Comparison of ENCODE assay signal across 41 cellular contexts in genomic region chr20:2381303-2381702, GRCh38. TPM values are rescaled to one million over a fixed set of nuclear protein-coding genes. Genes with fewer than 3 reads are reported as not detected.
"Had no signal": no experiment of that assay in that cellular context is flagged by ENCODE, and none has a peak within 500 bp of the region (broad histone marks: within the 10 kb centered on the region; RNA-seq: fewer than 3 reads in every experiment).

No MANE protein-coding gene starts in this region.

- H3K4me3 ChIP-seq: adrenal gland, body of pancreas, breast epithelium, cardiac muscle cell had no signal

- H3K4me1 ChIP-seq: adrenal gland, body of pancreas, breast epithelium had no signal

- ATAC-seq: activated CD4-positive, alpha-beta T cell treated with anti-CD3 and anti-CD28 coated beads for 36 hours; activated CD4-positive, CD25-positive, alpha-beta regulatory T cell treated with anti-CD3 and anti-CD28 coated beads, Interleukin-2, amount 50 U/mL, for 24 hours; activated CD8-positive, alpha-beta memory T cell treated with anti-CD3 and anti-CD28 coated beads, Interleukin-2, amount 10 ng/mL, durations not matched to agents 7 days and 5 days; activated CD8-positive, alpha-beta T cell treated with anti-CD3 and anti-CD28 coated beads, Interleukin-2, amount 10 ng/mL, durations not matched to agents 7 days and 5 days; activated naive CD4-positive, alpha-beta T cell treated with anti-CD3 and anti-CD28 coated beads, Interleukin-2, amount 50 U/mL, for 72 hours; body of pancreas had no signal

- H3K36me3 ChIP-seq: adrenal gland, brain microvascular endothelial cell, breast epithelium, cardiac muscle cell had no signal

- H3K27ac ChIP-seq: adrenal gland, body of pancreas, brain microvascular endothelial cell, breast epithelium, cardiac muscle cell, VCaP had no signal

- H3K4me3 Mint-ChIP-seq: activated CD4-positive, alpha-beta memory T cell treated with anti-CD3 and anti-CD28 coated beads, Interleukin-2, amount 10 ng/mL, durations not matched to agents 7 days and 5 days; activated CD4-positive, alpha-beta T cell treated with anti-CD3 and anti-CD28 coated beads for 36 hours; activated CD4-positive, alpha-beta T cell treated with anti-CD3 and anti-CD28 coated beads, Interleukin-2, amount 10 ng/mL, durations not matched to agents 7 days and 5 days; activated CD8-positive, alpha-beta memory T cell treated with anti-CD3 and anti-CD28 coated beads, Interleukin-2, amount 10 ng/mL, durations not matched to agents 7 days and 5 days; activated CD8-positive, alpha-beta T cell treated with anti-CD3 and anti-CD28 coated beads, Interleukin-2, amount 10 ng/mL, durations not matched to agents 7 days and 5 days; activated naive CD4-positive, alpha-beta T cell treated with anti-CD3 and anti-CD28 coated beads for 36 hours; activated naive CD8-positive, alpha-beta T cell treated with anti-CD3 and anti-CD28 coated beads for 36 hours; activated T-cell treated with anti-CD3 and anti-CD28 coated beads, Interleukin-2, amount 50 U/mL, for 24 hours; central memory CD8-positive, alpha-beta T cell; T-helper 1 cell treated with Interleukin-12 subunit alpha and Interleukin-12 subunit beta and Interleukin-4 antibody, amounts not matched to agents 30 μg/mL and 1 μg/mL, for 36 hours; T-helper 2 cell treated with Interferon-gamma antibody and Interleukin-4, amounts not matched to agents 5 μg/mL and 100 μg/mL, for 36 hours had no signal

- H3K9me3 ChIP-seq: adrenal gland, body of pancreas, breast epithelium had no signal

- H3K27me3 ChIP-seq: body of pancreas, brain microvascular endothelial cell, breast epithelium, cardiac muscle cell had no signal

- H3K9me3 Mint-ChIP-seq: activated CD4-positive, alpha-beta memory T cell treated with anti-CD3 and anti-CD28 coated beads, Interleukin-2, amount 10 ng/mL, durations not matched to agents 7 days and 5 days; activated CD4-positive, alpha-beta T cell treated with anti-CD3 and anti-CD28 coated beads, Interleukin-2, amount 10 ng/mL, durations not matched to agents 7 days and 5 days; activated naive CD4-positive, alpha-beta T cell treated with anti-CD3 and anti-CD28 coated beads for 36 hours; activated naive CD4-positive, alpha-beta T cell treated with anti-CD3 and anti-CD28 coated beads, Interleukin-2, amount 50 U/mL, for 72 hours; activated T-cell treated with anti-CD3 and anti-CD28 coated beads, Interleukin-2, amount 50 U/mL, for 24 hours; activated T-helper 2 cell treated with anti-CD3 and anti-CD28 coated beads, Interferon-gamma antibody, Interleukin-2, Interleukin-4, amounts not matched to agents 10 μg/mL and 5 μg/mL and 100 μg/mL, durations not matched to agents 14 hours and 24 hours and 36 hours; central memory CD8-positive, alpha-beta T cell; T-helper 1 cell treated with Interleukin-12 subunit alpha and Interleukin-12 subunit beta and Interleukin-4 antibody, amounts not matched to agents 30 μg/mL and 1 μg/mL, for 36 hours; T-helper 2 cell treated with Interferon-gamma antibody and Interleukin-4, amounts not matched to agents 5 μg/mL and 100 μg/mL, for 36 hours had no signal

- H3K27me3 Mint-ChIP-seq: central memory CD8-positive, alpha-beta T cell had no signal

- H3K36me3 Mint-ChIP-seq: activated CD8-positive, alpha-beta memory T cell treated with anti-CD3 and anti-CD28 coated beads, Interleukin-2, amount 10 ng/mL, durations not matched to agents 7 days and 5 days; activated naive CD4-positive, alpha-beta T cell treated with anti-CD3 and anti-CD28 coated beads, Interleukin-2, amount 50 U/mL, for 72 hours; activated naive CD8-positive, alpha-beta T cell treated with anti-CD3 and anti-CD28 coated beads for 36 hours had no signal

- DNase-seq: activated CD4-positive, alpha-beta memory T cell treated with anti-CD3 and anti-CD28 coated beads, Interleukin-2, amount 10 ng/mL, durations not matched to agents 7 days and 5 days; activated CD4-positive, alpha-beta T cell treated with anti-CD3 and anti-CD28 coated beads for 1 hour; activated CD4-positive, alpha-beta T cell treated with anti-CD3 and anti-CD28 coated beads for 36 hours; activated CD4-positive, alpha-beta T cell treated with anti-CD3 and anti-CD28 coated beads for 48 hours; activated CD4-positive, alpha-beta T cell treated with anti-CD3 and anti-CD28 coated beads, Interleukin-2, amount 10 ng/mL, durations not matched to agents 7 days and 5 days; activated CD4-positive, alpha-beta T cell treated with anti-CD3 and anti-CD28 coated beads, Interleukin-2, amount 50 U/mL, for 48 hours; activated CD4-positive, CD25-positive, alpha-beta regulatory T cell; activated CD8-positive, alpha-beta memory T cell treated with anti-CD3 and anti-CD28 coated beads for 24 hours; activated CD8-positive, alpha-beta memory T cell treated with anti-CD3 and anti-CD28 coated beads, Interleukin-2, amount 10 ng/mL, durations not matched to agents 7 days and 5 days; activated CD8-positive, alpha-beta memory T cell treated with anti-CD3 and anti-CD28 coated beads, Interleukin-2, amount 50 U/mL, for 48 hours; activated CD8-positive, alpha-beta T cell treated with anti-CD3 and anti-CD28 coated beads, Interleukin-2, amount 10 ng/mL, durations not matched to agents 7 days and 5 days; activated effector memory CD4-positive, alpha-beta T cell treated with Interleukin-2 at 50 U/mL for 16 hours; activated gamma-delta T cell treated with Interleukin-2 at 50 U/mL for 16 hours; activated naive CD4-positive, alpha-beta T cell; activated naive CD4-positive, alpha-beta T cell treated with anti-CD3 and anti-CD28 coated beads for 36 hours; activated naive CD4-positive, alpha-beta T cell treated with anti-CD3 and anti-CD28 coated beads, Interleukin-2, amount 50 U/mL, for 16 hours; activated naive CD8-positive, alpha-beta T cell treated with anti-CD3 and anti-CD28 coated beads for 36 hours; activated T-cell treated with anti-CD3 and anti-CD28 coated beads, Interleukin-2, amount 50 U/mL, for 24 hours; activated T-cell treated with anti-CD3 and anti-CD28 coated beads, Interleukin-2, amount 50 U/mL, for 48 hours; adrenal gland; amniotic stem cell; aorta; body of pancreas; brain microvascular endothelial cell; caudate nucleus; cerebellar nuclear complex; T-helper 1 cell; T-helper 2 cell; T-helper 9 cell had no signal

- FAIRE-seq: astrocyte, TTC549 had no signal

- H3K27ac Mint-ChIP-seq: activated CD4-positive, alpha-beta memory T cell treated with anti-CD3 and anti-CD28 coated beads, Interleukin-2, amount 10 ng/mL, durations not matched to agents 7 days and 5 days; activated CD4-positive, alpha-beta T cell treated with anti-CD3 and anti-CD28 coated beads for 36 hours; activated CD4-positive, alpha-beta T cell treated with anti-CD3 and anti-CD28 coated beads, Interleukin-2, amount 10 ng/mL, durations not matched to agents 7 days and 5 days; activated CD8-positive, alpha-beta memory T cell treated with anti-CD3 and anti-CD28 coated beads, Interleukin-2, amount 10 ng/mL, durations not matched to agents 7 days and 5 days; activated naive CD4-positive, alpha-beta T cell treated with anti-CD3 and anti-CD28 coated beads for 36 hours; activated naive CD4-positive, alpha-beta T cell treated with anti-CD3 and anti-CD28 coated beads, Interleukin-2, amount 50 U/mL, for 72 hours; activated naive CD8-positive, alpha-beta T cell treated with anti-CD3 and anti-CD28 coated beads for 36 hours; activated T-cell treated with anti-CD3 and anti-CD28 coated beads, Interleukin-2, amount 50 U/mL, for 24 hours; activated T-helper 2 cell treated with anti-CD3 and anti-CD28 coated beads, Interferon-gamma antibody, Interleukin-2, Interleukin-4, amounts not matched to agents 10 μg/mL and 5 μg/mL and 100 μg/mL, durations not matched to agents 14 hours and 24 hours and 36 hours; T-helper 1 cell treated with Interleukin-12 subunit alpha and Interleukin-12 subunit beta and Interleukin-4 antibody, amounts not matched to agents 30 μg/mL and 1 μg/mL, for 36 hours; T-helper 2 cell treated with Interferon-gamma antibody and Interleukin-4, amounts not matched to agents 5 μg/mL and 100 μg/mL, for 36 hours had no signal

RNA-seq across cellular contexts. Expression of gene TGM6, which starts 0.6 kb away (rescaled TPM):
- total RNA-seq: activated CD4-positive, alpha-beta memory T cell treated with anti-CD3 and anti-CD28 coated beads, Interleukin-2, amount 10 ng/mL, durations not matched to agents 7 days and 5 days; activated CD4-positive, alpha-beta T cell treated with anti-CD3 and anti-CD28 coated beads for 36 hours; activated CD4-positive, alpha-beta T cell treated with anti-CD3 and anti-CD28 coated beads, Interleukin-2, amount 10 ng/mL, durations not matched to agents 7 days and 5 days; activated CD8-positive, alpha-beta memory T cell treated with anti-CD3 and anti-CD28 coated beads, Interleukin-2, amount 10 ng/mL, durations not matched to agents 7 days and 5 days; activated CD8-positive, alpha-beta T cell treated with anti-CD3 and anti-CD28 coated beads, Interleukin-2, amount 10 ng/mL, durations not matched to agents 7 days and 5 days; activated naive CD4-positive, alpha-beta T cell treated with anti-CD3 and anti-CD28 coated beads for 36 hours; activated naive CD4-positive, alpha-beta T cell treated with anti-CD3 and anti-CD28 coated beads, Interleukin-2, amount 50 U/mL, for 72 hours; activated naive CD8-positive, alpha-beta T cell treated with anti-CD3 and anti-CD28 coated beads for 36 hours; activated T-helper 2 cell treated with anti-CD3 and anti-CD28 coated beads, Interferon-gamma antibody, Interleukin-2, Interleukin-4, amounts not matched to agents 10 μg/mL and 5 μg/mL and 100 μg/mL, durations not matched to agents 14 hours and 24 hours and 36 hours; adrenal gland; aorta; astrocyte; body of pancreas; breast epithelium; cardiac muscle cell; chondrocyte had no signal
- polyA plus RNA-seq: adrenal gland, aorta, cardiac muscle cell had no signal
